Comparison of ENCODE assay signal across 1 cellular context in genomic region chr4:39469429-39470077, GRCh38.
TF ChIP-seq lines count a peak whose summit lies in the region.

No MANE protein-coding gene starts in this region.

TF ChIP-seq in HepG2, 621 proteins besides CTCF, POLR2A, EP300 and RAD21 (continued from another document and continues in another):
- no peak for TF ChIP-seq SRF (IDR thresholded peaks at IDR 0.05; ENCODE audit: low read depth, low read length)
- TF ChIP-seq ZNF709 (CRISPR knock-in tag; IDR thresholded peaks at IDR 0.05): no peak
- peak; percentile 73 for TF ChIP-seq HOXA5 (CRISPR knock-in tag; IDR thresholded peaks at IDR 0.05)
- peak; percentile 68; the same call in 1 of the 2 replicates for TF ChIP-seq KLF9 (CRISPR knock-in tag; IDR thresholded peaks at IDR 0.05; ENCODE audit: low read depth)
- peak; percentile 57; the same call in 1 of the 2 replicates for TF ChIP-seq YEATS2 (CRISPR knock-in tag; IDR thresholded peaks at IDR 0.05; ENCODE audit: borderline replicate concordance)
- peak; percentile 58; the same call in 1 of the 2 replicates for TF ChIP-seq ATF1 (CRISPR knock-in tag; IDR thresholded peaks at IDR 0.05)
- peak; percentile 36; the same call in 1 of the 2 replicates for TF ChIP-seq ZNF124 (CRISPR knock-in tag; IDR thresholded peaks at IDR 0.05)
- 0 out of 4 replicates have a peak, but pooled peaks of 1 of the 2 experiments have one; percentile 5 for TF ChIP-seq MAFK (conservative IDR thresholded peaks at IDR 0.05 in 1 of 2, IDR thresholded peaks at IDR 0.05 in 1 of 2; ENCODE audit: low read length in 2 of 2)
- 0 out of 2 replicates have a peak, but pooled peaks have one; percentile 23 for TF ChIP-seq ZNF510 (CRISPR knock-in tag; IDR thresholded peaks at IDR 0.05; ENCODE audit: low read depth)
- 0 out of 2 replicates have a peak, but pooled peaks have one; percentile 45 for TF ChIP-seq KLF12 (CRISPR knock-in tag; IDR thresholded peaks at IDR 0.05; ENCODE audit: borderline replicate concordance)
- peak; percentile 66; the same call in 1 of the 2 replicates for TF ChIP-seq KMT2A (CRISPR knock-in tag; IDR thresholded peaks at IDR 0.05)
- TF ChIP-seq ZNF800 (CRISPR knock-in tag; IDR thresholded peaks at IDR 0.05): 0 out of 2 replicates have a peak, but pooled peaks have one; percentile 32
- TF ChIP-seq SIX1 (CRISPR knock-in tag; IDR thresholded peaks at IDR 0.05; ENCODE audit: borderline replicate concordance): peak; percentile 39; the same call in 1 of the 2 replicates
- TF ChIP-seq HOMEZ (CRISPR knock-in tag; IDR thresholded peaks at IDR 0.05; ENCODE audit: low read depth): peak; percentile 58; the same call in 1 of the 2 replicates
- 0 out of 2 replicates have a peak, but pooled peaks have one; percentile 25 for TF ChIP-seq ZKSCAN8 (CRISPR knock-in tag; IDR thresholded peaks at IDR 0.05; ENCODE audit: borderline replicate concordance)
- TF ChIP-seq THAP11 (CRISPR knock-in tag; IDR thresholded peaks at IDR 0.05): peak; percentile 63; the same call in 1 of the 2 replicates
- TF ChIP-seq RXRB (CRISPR knock-in tag; IDR thresholded peaks at IDR 0.05; ENCODE audit: borderline replicate concordance): peak; percentile 18; the same call in 1 of the 2 replicates
- no peak for TF ChIP-seq MXD1 (CRISPR knock-in tag; IDR thresholded peaks at IDR 0.05)
- no peak for TF ChIP-seq TAF15 (IDR thresholded peaks at IDR 0.05; ENCODE audit: low read depth, low read length, poor library complexity, severe bottlenecking)
- TF ChIP-seq ZBTB14 (CRISPR knock-in tag; IDR thresholded peaks at IDR 0.05): no peak
- TF ChIP-seq CC2D1A (CRISPR knock-in tag; IDR thresholded peaks at IDR 0.05): no peak
- no peak for TF ChIP-seq PRDM10 (CRISPR knock-in tag; IDR thresholded peaks at IDR 0.05; ENCODE audit: low read depth)
- peak; percentile 49; the same call in 1 of the 2 replicates for TF ChIP-seq KMT2B (CRISPR knock-in tag; IDR thresholded peaks at IDR 0.05)
- peak; percentile 43; the same call in 1 of the 2 replicates for TF ChIP-seq TSC22D2 (CRISPR knock-in tag; IDR thresholded peaks at IDR 0.05; ENCODE audit: borderline replicate concordance)
- TF ChIP-seq FOXO4 (CRISPR knock-in tag; conservative IDR thresholded peaks at IDR 0.05): 0 out of 2 replicates have a peak, but pooled peaks have one; percentile 44
- TF ChIP-seq PPARG (CRISPR knock-in tag; conservative IDR thresholded peaks at IDR 0.05): peak; percentile 54; the same call in 1 of the 2 replicates
- peak; percentile 49 for TF ChIP-seq CEBPG (CRISPR knock-in tag; IDR thresholded peaks at IDR 0.05)
- peak; percentile 53; the same call in 1 of the 2 replicates for TF ChIP-seq DRAP1 (CRISPR knock-in tag; IDR thresholded peaks at IDR 0.05)
- no peak for TF ChIP-seq ZFP91 (CRISPR knock-in tag; IDR thresholded peaks at IDR 0.05; ENCODE audit: borderline replicate concordance)
- TF ChIP-seq E2F2 (CRISPR knock-in tag; IDR thresholded peaks at IDR 0.05; ENCODE audit: borderline replicate concordance): no peak
- TF ChIP-seq STAG1 (CRISPR knock-in tag; IDR thresholded peaks at IDR 0.05): peak; percentile 96
- no peak for TF ChIP-seq FIP1L1 (IDR thresholded peaks at IDR 0.05; ENCODE audit: borderline replicate concordance, insufficient read depth, low read depth, low read length)
- TF ChIP-seq ZNF501 (CRISPR knock-in tag; IDR thresholded peaks at IDR 0.05): no peak
- TF ChIP-seq KLF6 (CRISPR knock-in tag; IDR thresholded peaks at IDR 0.05): 0 out of 2 replicates have a peak, but pooled peaks have one; percentile 31
- peak; percentile 52; the same call in 1 of the 2 replicates for TF ChIP-seq ZNF331 (CRISPR knock-in tag; IDR thresholded peaks at IDR 0.05)
- 0 out of 2 replicates have a peak, but pooled peaks have one; percentile 46 for TF ChIP-seq GTF3A (CRISPR knock-in tag; conservative IDR thresholded peaks at IDR 0.05)
- peak; percentile 18 for TF ChIP-seq ZFX (CRISPR knock-in tag; IDR thresholded peaks at IDR 0.05; ENCODE audit: low read depth)
- 0 out of 2 replicates have a peak, but pooled peaks have one; percentile 17 for TF ChIP-seq FOXP4 (CRISPR knock-in tag; IDR thresholded peaks at IDR 0.05)
- no peak for TF ChIP-seq ZNF180 (CRISPR knock-in tag; IDR thresholded peaks at IDR 0.05; ENCODE audit: borderline replicate concordance, low read depth)
- TF ChIP-seq SAP130 (CRISPR knock-in tag; IDR thresholded peaks at IDR 0.05; ENCODE audit: low read depth): peak; percentile 52; the same call in 1 of the 2 replicates
- peak; percentile 31; the same call in 1 of the 2 replicates for TF ChIP-seq FOXK1 (CRISPR knock-in tag; IDR thresholded peaks at IDR 0.05; ENCODE audit: borderline replicate concordance, low read depth)
- peak; percentile 54; the same call in 1 of the 2 replicates for TF ChIP-seq ZMYM4 (CRISPR knock-in tag; IDR thresholded peaks at IDR 0.05)
- 0 out of 2 replicates have a peak, but pooled peaks have one; percentile 28 for TF ChIP-seq GATAD1 (CRISPR knock-in tag; IDR thresholded peaks at IDR 0.05)
- peak; percentile 46 for TF ChIP-seq TEAD3 (CRISPR knock-in tag; optimal IDR thresholded peaks at IDR 0.05; ENCODE audit: borderline replicate concordance)
- TF ChIP-seq SP140L (CRISPR knock-in tag; IDR thresholded peaks at IDR 0.05; ENCODE audit: borderline replicate concordance): no peak
- peak; percentile 27; the same call in 1 of the 2 replicates for TF ChIP-seq SOX5 (CRISPR knock-in tag; IDR thresholded peaks at IDR 0.05; ENCODE audit: borderline replicate concordance)
- 0 out of 2 replicates have a peak, but pooled peaks have one; percentile 26 for TF ChIP-seq SMAD3 (CRISPR knock-in tag; IDR thresholded peaks at IDR 0.05)
- peak; percentile 71; the same call in 1 of the 2 replicates for TF ChIP-seq MBD4 (IDR thresholded peaks at IDR 0.05; ENCODE audit: borderline replicate concordance, low read length)
- TF ChIP-seq ELF3 (CRISPR knock-in tag; IDR thresholded peaks at IDR 0.05): peak; percentile 40; the same call in 1 of the 2 replicates
